Comparison of ENCODE assay signal across 32 cellular contexts in the genomic region with DNA sequence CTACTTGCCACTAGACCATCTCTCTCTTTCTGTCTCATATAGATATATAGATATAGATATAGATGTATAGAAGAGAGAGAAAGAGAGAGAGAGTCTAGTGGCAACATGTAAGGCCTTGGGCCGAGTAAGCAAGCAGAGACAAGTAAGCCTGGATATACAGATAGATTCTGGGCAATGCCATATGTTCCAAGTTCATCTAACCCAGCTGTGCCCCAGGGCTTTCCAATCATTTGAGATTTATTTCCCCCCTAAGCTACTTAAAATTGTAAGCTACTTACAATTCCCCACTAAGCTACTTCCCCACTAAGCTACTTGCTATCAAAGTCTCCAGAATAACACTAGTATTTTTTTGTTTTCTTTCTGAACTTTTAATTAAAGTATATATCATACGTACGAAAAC.
"Had no signal": no experiment of that assay in that cellular context is flagged by ENCODE, and none has a peak within 500 bp of the region (broad histone marks: within the 10 kb centered on the region; RNA-seq: fewer than 3 reads in every experiment).

No MANE protein-coding gene starts in this region.

- H3K36me3 Mint-ChIP-seq: immature natural killer cell; naive thymus-derived CD8-positive, alpha-beta T cell had no signal

- H3K36me3 ChIP-seq: esophagus squamous epithelium, heart right ventricle, lower lobe of right lung, neutrophil, pancreas, right atrium auricular region, suprapubic skin, transverse colon, upper lobe of right lung, uterus had no signal

- H3K27me3 ChIP-seq: esophagus squamous epithelium, heart right ventricle, neutrophil, pancreas, right atrium auricular region, suprapubic skin, transverse colon, upper lobe of right lung, uterus had no signal

- H3K9me3 Mint-ChIP-seq: nephron progenitor cell; stimulated activated naive CD8-positive, alpha-beta T cell treated with anti-CD3 and anti-CD28 coated beads, Interleukin-15, amount 100 ng/mL, for 72 hours had no signal

- ATAC-seq: heart right ventricle; left colon; left ventricle myocardium superior; lower lobe of right lung; naive thymus-derived CD8-positive, alpha-beta T cell; pancreas; sciatic nerve; stimulated activated naive CD8-positive, alpha-beta T cell treated with anti-CD3 and anti-CD28 coated beads, Interleukin-15, amount 100 ng/mL, for 72 hours; upper lobe of right lung had no signal

- H3K27ac Mint-ChIP-seq: immature natural killer cell; naive thymus-derived CD8-positive, alpha-beta T cell; nephron progenitor cell; stimulated activated naive CD8-positive, alpha-beta T cell treated with anti-CD3 and anti-CD28 coated beads, Interleukin-15, amount 100 ng/mL, for 72 hours had no signal

- H3K9me3 ChIP-seq: esophagus squamous epithelium, heart right ventricle, lower lobe of right lung, neutrophil, pancreas, right atrium auricular region, suprapubic skin, transverse colon, upper lobe of right lung, uterus had no signal

- DNase-seq: dermis blood vessel endothelial cell; effector memory CD4-positive, alpha-beta T cell; erythroblast; esophagus squamous epithelium; foreskin melanocyte; glutamatergic neuron; heart right ventricle; hypothalamus; immature natural killer cell; islet precursor cell; kidney glomerular epithelial cell; left colon; left ventricle myocardium superior; lower lobe of right lung; naive thymus-derived CD8-positive, alpha-beta T cell; nephron progenitor cell; pancreas; stimulated activated CD4-positive, alpha-beta T cell treated with anti-CD3 and anti-CD28 coated beads, Interleukin-12 subunit alpha, Interleukin-12 subunit beta, amount 100 ng/mL, for 4 hours; stimulated activated CD4-positive, alpha-beta T cell treated with anti-CD3 and anti-CD28 coated beads, Interleukin-1b, Interleukin-23, amount 100 ng/mL, for 48 hours; stimulated activated CD4-positive, alpha-beta T cell treated with anti-CD3 and anti-CD28 coated beads, Interleukin-4, amount 100 ng/mL, for 1 hour; stimulated activated CD8-positive, alpha-beta memory T cell treated with anti-CD3 and anti-CD28 coated beads, Interleukin-4, amount 100 ng/mL, for 48 hours; stimulated activated naive CD4-positive, alpha-beta T cell; stimulated activated naive CD8-positive, alpha-beta T cell treated with anti-CD3 and anti-CD28 coated beads, Interleukin-15, amount 100 ng/mL, for 72 hours; transverse colon; upper lobe of right lung; uterus had no signal

- H3K4me3 ChIP-seq: coronary artery, esophagus squamous epithelium, heart right ventricle, lower lobe of right lung, pancreas, right atrium auricular region, smooth muscle cell, suprapubic skin, transverse colon, upper lobe of right lung, uterus had no signal

- H3K4me3 Mint-ChIP-seq: immature natural killer cell; naive thymus-derived CD8-positive, alpha-beta T cell; nephron progenitor cell; stimulated activated naive CD8-positive, alpha-beta T cell treated with anti-CD3 and anti-CD28 coated beads, Interleukin-15, amount 100 ng/mL, for 72 hours had no signal

- H3K27ac ChIP-seq: coronary artery, esophagus squamous epithelium, heart right ventricle, lower lobe of right lung, neutrophil, pancreas, right atrium auricular region, suprapubic skin, transverse colon, upper lobe of right lung, uterus had no signal

- H3K4me1 Mint-ChIP-seq: immature natural killer cell; naive thymus-derived CD8-positive, alpha-beta T cell; nephron progenitor cell; stimulated activated naive CD8-positive, alpha-beta T cell treated with anti-CD3 and anti-CD28 coated beads, Interleukin-15, amount 100 ng/mL, for 72 hours had no signal

- H3K27me3 Mint-ChIP-seq: naive thymus-derived CD8-positive, alpha-beta T cell; stimulated activated naive CD8-positive, alpha-beta T cell treated with anti-CD3 and anti-CD28 coated beads, Interleukin-15, amount 100 ng/mL, for 72 hours had no signal
